ENCODE assay signal across 2 cellular contexts in genomic region chr11:76653674-76654309, GRCh38.
A peak's percentile ranks its signal among the peaks of the same experiment; 100 is the strongest.
TF ChIP-seq lines count a peak whose summit lies in the region.

No MANE protein-coding gene starts in this region.

TF ChIP-seq in liver, 16 proteins besides CTCF, POLR2A, EP300 and RAD21:
- TF ChIP-seq, protein P1, sequence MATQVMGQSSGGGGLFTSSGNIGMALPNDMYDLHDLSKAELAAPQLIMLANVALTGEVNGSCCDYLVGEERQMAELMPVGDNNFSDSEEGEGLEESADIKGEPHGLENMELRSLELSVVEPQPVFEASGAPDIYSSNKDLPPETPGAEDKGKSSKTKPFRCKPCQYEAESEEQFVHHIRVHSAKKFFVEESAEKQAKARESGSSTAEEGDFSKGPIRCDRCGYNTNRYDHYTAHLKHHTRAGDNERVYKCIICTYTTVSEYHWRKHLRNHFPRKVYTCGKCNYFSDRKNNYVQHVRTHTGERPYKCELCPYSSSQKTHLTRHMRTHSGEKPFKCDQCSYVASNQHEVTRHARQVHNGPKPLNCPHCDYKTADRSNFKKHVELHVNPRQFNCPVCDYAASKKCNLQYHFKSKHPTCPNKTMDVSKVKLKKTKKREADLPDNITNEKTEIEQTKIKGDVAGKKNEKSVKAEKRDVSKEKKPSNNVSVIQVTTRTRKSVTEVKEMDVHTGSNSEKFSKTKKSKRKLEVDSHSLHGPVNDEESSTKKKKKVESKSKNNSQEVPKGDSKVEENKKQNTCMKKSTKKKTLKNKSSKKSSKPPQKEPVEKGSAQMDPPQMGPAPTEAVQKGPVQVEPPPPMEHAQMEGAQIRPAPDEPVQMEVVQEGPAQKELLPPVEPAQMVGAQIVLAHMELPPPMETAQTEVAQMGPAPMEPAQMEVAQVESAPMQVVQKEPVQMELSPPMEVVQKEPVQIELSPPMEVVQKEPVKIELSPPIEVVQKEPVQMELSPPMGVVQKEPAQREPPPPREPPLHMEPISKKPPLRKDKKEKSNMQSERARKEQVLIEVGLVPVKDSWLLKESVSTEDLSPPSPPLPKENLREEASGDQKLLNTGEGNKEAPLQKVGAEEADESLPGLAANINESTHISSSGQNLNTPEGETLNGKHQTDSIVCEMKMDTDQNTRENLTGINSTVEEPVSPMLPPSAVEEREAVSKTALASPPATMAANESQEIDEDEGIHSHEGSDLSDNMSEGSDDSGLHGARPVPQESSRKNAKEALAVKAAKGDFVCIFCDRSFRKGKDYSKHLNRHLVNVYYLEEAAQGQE (IDR thresholded peaks at IDR 0.05) = peak; percentile 84
- no peak for TF ChIP-seq MAX (IDR thresholded peaks at IDR 0.05)
TF ChIP-seq in liver: peak in this region for 1.

TF ChIP-seq in HepG2, 621 proteins besides CTCF, POLR2A, EP300 and RAD21 (continued from another document):
- TF ChIP-seq ZNF367 (CRISPR knock-in tag; IDR thresholded peaks at IDR 0.05; ENCODE audit: borderline replicate concordance) (no peak), E2F1 (CRISPR knock-in tag; IDR thresholded peaks at IDR 0.05) (no peak), ZNF816 (CRISPR knock-in tag; IDR thresholded peaks at IDR 0.05; ENCODE audit: borderline replicate concordance) (no peak), YEATS2 (CRISPR knock-in tag; IDR thresholded peaks at IDR 0.05; ENCODE audit: borderline replicate concordance) (no peak), ISL2 (CRISPR knock-in tag; IDR thresholded peaks at IDR 0.05) (no peak), ATRX (CRISPR knock-in tag; IDR thresholded peaks at IDR 0.05; ENCODE audit: borderline replicate concordance) (no peak), ZNF20 (CRISPR knock-in tag; IDR thresholded peaks at IDR 0.05) (no peak), ATF7-NPFF (CRISPR knock-in tag; IDR thresholded peaks at IDR 0.05; ENCODE audit: low read depth) (no peak), DNMT3B (CRISPR knock-in tag; conservative IDR thresholded peaks at IDR 0.05) (no peak)
- TF ChIP-seq, protein P2, sequence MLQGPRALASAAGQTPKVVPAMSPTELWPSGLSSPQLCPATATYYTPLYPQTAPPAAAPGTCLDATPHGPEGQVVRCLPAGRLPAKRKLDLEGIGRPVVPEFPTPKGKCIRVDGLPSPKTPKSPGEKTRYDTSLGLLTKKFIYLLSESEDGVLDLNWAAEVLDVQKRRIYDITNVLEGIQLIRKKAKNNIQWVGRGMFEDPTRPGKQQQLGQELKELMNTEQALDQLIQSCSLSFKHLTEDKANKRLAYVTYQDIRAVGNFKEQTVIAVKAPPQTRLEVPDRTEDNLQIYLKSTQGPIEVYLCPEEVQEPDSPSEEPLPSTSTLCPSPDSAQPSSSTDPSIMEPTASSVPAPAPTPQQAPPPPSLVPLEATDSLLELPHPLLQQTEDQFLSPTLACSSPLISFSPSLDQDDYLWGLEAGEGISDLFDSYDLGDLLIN (CRISPR knock-in tag; IDR thresholded peaks at IDR 0.05; ENCODE audit: borderline replicate concordance) = no peak
- TF ChIP-seq, protein P3, sequence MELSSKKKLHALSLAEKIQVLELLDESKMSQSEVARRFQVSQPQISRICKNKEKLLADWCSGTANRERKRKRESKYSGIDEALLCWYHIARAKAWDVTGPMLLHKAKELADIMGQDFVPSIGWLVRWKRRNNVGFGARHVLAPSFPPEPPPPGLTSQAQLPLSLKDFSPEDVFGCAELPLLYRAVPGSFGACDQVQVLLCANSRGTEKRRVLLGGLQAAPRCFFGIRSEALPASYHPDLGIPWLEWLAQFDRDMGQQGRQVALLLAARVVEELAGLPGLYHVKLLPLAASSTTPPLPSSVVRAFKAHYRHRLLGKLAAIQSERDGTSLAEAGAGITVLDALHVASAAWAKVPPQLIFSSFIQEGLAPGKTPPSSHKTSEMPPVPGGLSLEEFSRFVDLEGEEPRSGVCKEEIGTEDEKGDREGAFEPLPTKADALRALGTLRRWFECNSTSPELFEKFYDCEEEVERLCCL (CRISPR knock-in tag; IDR thresholded peaks at IDR 0.05; ENCODE audit: borderline replicate concordance) = no peak
- TF ChIP-seq, protein P4, sequence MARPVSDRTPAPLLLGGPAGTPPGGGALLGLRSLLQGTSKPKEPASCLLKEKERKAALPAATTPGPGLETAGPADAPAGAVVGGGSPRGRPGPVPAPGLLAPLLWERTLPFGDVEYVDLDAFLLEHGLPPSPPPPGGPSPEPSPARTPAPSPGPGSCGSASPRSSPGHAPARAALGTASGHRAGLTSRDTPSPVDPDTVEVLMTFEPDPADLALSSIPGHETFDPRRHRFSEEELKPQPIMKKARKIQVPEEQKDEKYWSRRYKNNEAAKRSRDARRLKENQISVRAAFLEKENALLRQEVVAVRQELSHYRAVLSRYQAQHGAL (CRISPR knock-in tag; IDR thresholded peaks at IDR 0.05; ENCODE audit: not compliant biosample characterization) = no peak
- TF ChIP-seq, protein P5, sequence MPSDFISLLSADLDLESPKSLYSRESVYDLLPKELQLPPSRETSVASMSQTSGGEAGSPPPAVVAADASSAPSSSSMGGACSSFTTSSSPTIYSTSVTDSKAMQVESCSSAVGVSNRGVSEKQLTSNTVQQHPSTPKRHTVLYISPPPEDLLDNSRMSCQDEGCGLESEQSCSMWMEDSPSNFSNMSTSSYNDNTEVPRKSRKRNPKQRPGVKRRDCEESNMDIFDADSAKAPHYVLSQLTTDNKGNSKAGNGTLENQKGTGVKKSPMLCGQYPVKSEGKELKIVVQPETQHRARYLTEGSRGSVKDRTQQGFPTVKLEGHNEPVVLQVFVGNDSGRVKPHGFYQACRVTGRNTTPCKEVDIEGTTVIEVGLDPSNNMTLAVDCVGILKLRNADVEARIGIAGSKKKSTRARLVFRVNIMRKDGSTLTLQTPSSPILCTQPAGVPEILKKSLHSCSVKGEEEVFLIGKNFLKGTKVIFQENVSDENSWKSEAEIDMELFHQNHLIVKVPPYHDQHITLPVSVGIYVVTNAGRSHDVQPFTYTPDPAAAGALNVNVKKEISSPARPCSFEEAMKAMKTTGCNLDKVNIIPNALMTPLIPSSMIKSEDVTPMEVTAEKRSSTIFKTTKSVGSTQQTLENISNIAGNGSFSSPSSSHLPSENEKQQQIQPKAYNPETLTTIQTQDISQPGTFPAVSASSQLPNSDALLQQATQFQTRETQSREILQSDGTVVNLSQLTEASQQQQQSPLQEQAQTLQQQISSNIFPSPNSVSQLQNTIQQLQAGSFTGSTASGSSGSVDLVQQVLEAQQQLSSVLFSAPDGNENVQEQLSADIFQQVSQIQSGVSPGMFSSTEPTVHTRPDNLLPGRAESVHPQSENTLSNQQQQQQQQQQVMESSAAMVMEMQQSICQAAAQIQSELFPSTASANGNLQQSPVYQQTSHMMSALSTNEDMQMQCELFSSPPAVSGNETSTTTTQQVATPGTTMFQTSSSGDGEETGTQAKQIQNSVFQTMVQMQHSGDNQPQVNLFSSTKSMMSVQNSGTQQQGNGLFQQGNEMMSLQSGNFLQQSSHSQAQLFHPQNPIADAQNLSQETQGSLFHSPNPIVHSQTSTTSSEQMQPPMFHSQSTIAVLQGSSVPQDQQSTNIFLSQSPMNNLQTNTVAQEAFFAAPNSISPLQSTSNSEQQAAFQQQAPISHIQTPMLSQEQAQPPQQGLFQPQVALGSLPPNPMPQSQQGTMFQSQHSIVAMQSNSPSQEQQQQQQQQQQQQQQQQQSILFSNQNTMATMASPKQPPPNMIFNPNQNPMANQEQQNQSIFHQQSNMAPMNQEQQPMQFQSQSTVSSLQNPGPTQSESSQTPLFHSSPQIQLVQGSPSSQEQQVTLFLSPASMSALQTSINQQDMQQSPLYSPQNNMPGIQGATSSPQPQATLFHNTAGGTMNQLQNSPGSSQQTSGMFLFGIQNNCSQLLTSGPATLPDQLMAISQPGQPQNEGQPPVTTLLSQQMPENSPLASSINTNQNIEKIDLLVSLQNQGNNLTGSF (CRISPR knock-in tag; IDR thresholded peaks at IDR 0.05) = no peak
